ENCODE assay signal across 21 cellular contexts in genomic region chr1:201692307-201693018, GRCh38.
"Had no signal": no experiment of that assay in that cellular context is flagged by ENCODE, and none has a peak within 500 bp of the region (broad histone marks: within the 10 kb centered on the region; RNA-seq: fewer than 3 reads in every experiment).

No MANE protein-coding gene starts in this region.

- H3K27ac Mint-ChIP-seq: activated CD8-positive, alpha-beta T cell treated with anti-CD3 and anti-CD28 coated beads for 36 hours; activated naive CD8-positive, alpha-beta T cell; activated T-cell treated with anti-CD3 and anti-CD28 coated beads, Interleukin-2, amount 50 U/mL, for 72 hours; neural progenitor cell; T-helper 17 cell; WTC11 had no signal

- H3K4me3 ChIP-seq: gastrocnemius medialis, heart right ventricle, neural progenitor cell, pancreas, tibial artery had no signal

- H3K27ac ChIP-seq: gastrocnemius medialis, neural progenitor cell, pancreas, tibial artery had no signal

- H3K9me3 ChIP-seq: gastrocnemius medialis, heart right ventricle, pancreas, tibial artery had no signal

- H3K9ac ChIP-seq: neural progenitor cell had no signal

- H3K4me1 Mint-ChIP-seq: central memory CD8-positive, alpha-beta T cell; T-helper 17 cell had no signal

- ATAC-seq: activated CD8-positive, alpha-beta T cell treated with anti-CD3 and anti-CD28 coated beads for 36 hours; activated T-cell treated with anti-CD3 and anti-CD28 coated beads, Interleukin-2, amount 50 U/mL, for 72 hours; gastrocnemius medialis; pancreas; T-helper 17 cell; WTC11 had no signal

- H3K27me3 ChIP-seq: gastrocnemius medialis, heart right ventricle, neural progenitor cell, pancreas, tibial artery had no signal

- H3K27me3 Mint-ChIP-seq: activated naive CD8-positive, alpha-beta T cell; central memory CD8-positive, alpha-beta T cell had no signal

- H2AFZ ChIP-seq: neural progenitor cell had no signal

- H3K9me3 Mint-ChIP-seq: central memory CD8-positive, alpha-beta T cell; neural progenitor cell had no signal

- H3K4me1 ChIP-seq: pancreas had no signal

- DNase-seq: activated CD4-positive, alpha-beta T cell treated with anti-CD3 and anti-CD28 coated beads for 4 hours; activated CD8-positive, alpha-beta memory T cell treated with anti-CD3 and anti-CD28 coated beads, Interleukin-2, amount 50 U/mL, for 4 hours; activated CD8-positive, alpha-beta T cell treated with anti-CD3 and anti-CD28 coated beads for 36 hours; activated gamma-delta T cell; activated T-cell treated with anti-CD3 and anti-CD28 coated beads, Interleukin-2, amount 50 U/mL, for 72 hours; amniotic stem cell; effector CD8-positive, alpha-beta T cell; gastrocnemius medialis; heart right ventricle; left cardiac atrium; pancreas; stimulated activated CD4-positive, alpha-beta T cell treated with anti-CD3 and anti-CD28 coated beads, Interleukin-15, amount 100 ng/mL, for 24 hours; stimulated activated CD4-positive, alpha-beta T cell treated with anti-CD3 and anti-CD28 coated beads, Interleukin-4, amount 100 ng/mL, for 24 hours; stimulated activated naive CD4-positive, alpha-beta T cell; T-helper 17 cell; tibial artery had no signal

- H3K4me3 Mint-ChIP-seq: activated CD8-positive, alpha-beta T cell treated with anti-CD3 and anti-CD28 coated beads for 36 hours; activated naive CD8-positive, alpha-beta T cell; activated T-cell treated with anti-CD3 and anti-CD28 coated beads, Interleukin-2, amount 50 U/mL, for 72 hours; central memory CD8-positive, alpha-beta T cell; neural progenitor cell; T-helper 17 cell; WTC11 had no signal

- H3K36me3 ChIP-seq: gastrocnemius medialis, heart right ventricle, neural progenitor cell, pancreas, tibial artery had no signal

- FAIRE-seq: pancreas, urothelium cell line had no signal

- H3K36me3 Mint-ChIP-seq: activated naive CD8-positive, alpha-beta T cell; neural progenitor cell; WTC11 had no signal
